ENCODE assay signal across 15 cellular contexts in the genomic region with DNA sequence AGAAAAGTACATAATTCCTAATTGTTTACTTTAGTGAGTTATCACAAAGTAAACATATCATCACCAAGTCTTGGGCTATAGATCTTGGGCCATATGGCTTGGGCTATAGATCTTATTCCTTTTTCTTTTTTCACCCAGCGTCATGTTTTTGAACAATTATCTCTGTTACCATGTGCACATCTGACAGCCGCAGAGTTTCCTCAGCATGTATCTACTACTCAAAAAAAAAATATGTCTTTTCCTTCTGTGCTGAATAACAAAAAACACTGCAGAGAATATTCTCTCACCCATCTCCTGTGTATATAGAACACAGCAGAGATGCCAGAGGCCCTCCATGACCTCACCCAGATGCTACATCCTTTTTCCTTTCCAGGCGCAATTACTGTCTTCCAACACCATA.
"Had no signal": no experiment of that assay in that cellular context is flagged by ENCODE, and none has a peak within 500 bp of the region (broad histone marks: within the 10 kb centered on the region; RNA-seq: fewer than 3 reads in every experiment).

No MANE protein-coding gene starts in this region.

- DNase-seq: activated CD4-positive, alpha-beta T cell treated with anti-CD3 and anti-CD28 coated beads, Interleukin-2, amount 50 U/mL, for 1 hour; activated CD4-positive, CD25-positive, alpha-beta regulatory T cell; activated CD8-positive, alpha-beta memory T cell treated with anti-CD3 and anti-CD28 coated beads, Interleukin-2, amount 50 U/mL, for 48 hours; activated gamma-delta T cell; foreskin fibroblast; left ventricle myocardium superior; mesenchymal stem cell; naive thymus-derived CD4-positive, alpha-beta T cell; ovary; stimulated activated CD4-positive, alpha-beta T cell treated with anti-CD3 and anti-CD28 coated beads, Interleukin-4, amount 100 ng/mL, for 4 hours; testis had no signal

- H3K27me3 ChIP-seq: ovary, testis had no signal

- H3K36me3 ChIP-seq: ovary had no signal

- H3K27ac ChIP-seq: epithelial cell of prostate, ovary, testis had no signal

- H3K4me3 ChIP-seq: ovary, testis had no signal

- ATAC-seq: activated naive CD4-positive, alpha-beta T cell treated with anti-CD3 and anti-CD28 coated beads, Interleukin-2, amount 50 U/mL, for 72 hours; left ventricle myocardium superior; naive thymus-derived CD4-positive, alpha-beta T cell; sciatic nerve; stimulated activated memory B cell treated with anti-CD40 and anti-IgM and Interleukin-4, amounts not matched to agents 10 μg/mL and 1 μg/mL and 100 μg/mL, for 72 hours had no signal

- H3K9me3 ChIP-seq: ovary, testis had no signal

- H3K4me1 ChIP-seq: testis had no signal
